ENCODE assay signal across 1 cellular context in the genomic region with DNA sequence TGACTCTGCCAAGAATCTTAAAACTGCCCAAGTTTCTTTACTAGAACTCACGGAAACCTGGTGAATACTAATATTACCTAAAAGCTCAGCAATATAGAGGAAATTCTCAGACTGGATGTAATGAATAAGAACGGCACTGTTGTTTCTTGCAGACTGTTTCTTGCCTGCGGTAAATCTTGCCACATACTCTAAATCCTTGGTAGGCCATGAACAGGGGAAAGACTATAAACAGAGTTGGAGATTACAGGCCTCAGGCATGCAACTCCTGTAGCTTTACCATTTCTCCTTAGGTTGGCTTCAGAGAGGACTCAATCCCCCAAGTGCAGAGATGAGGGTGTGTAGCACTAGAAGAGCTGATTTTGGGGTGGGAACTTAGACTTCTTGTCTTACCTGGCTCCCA.
TF ChIP-seq lines count a peak whose summit lies in the region.

No MANE protein-coding gene starts in this region.

TF ChIP-seq in HepG2, 621 proteins besides CTCF, POLR2A, EP300 and RAD21:
- TF ChIP-seq, protein P1, sequence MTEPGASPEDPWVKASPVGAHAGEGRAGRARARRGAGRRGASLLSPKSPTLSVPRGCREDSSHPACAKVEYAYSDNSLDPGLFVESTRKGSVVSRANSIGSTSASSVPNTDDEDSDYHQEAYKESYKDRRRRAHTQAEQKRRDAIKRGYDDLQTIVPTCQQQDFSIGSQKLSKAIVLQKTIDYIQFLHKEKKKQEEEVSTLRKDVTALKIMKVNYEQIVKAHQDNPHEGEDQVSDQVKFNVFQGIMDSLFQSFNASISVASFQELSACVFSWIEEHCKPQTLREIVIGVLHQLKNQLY (CRISPR knock-in tag; IDR thresholded peaks at IDR 0.05), result no peak
- TF ChIP-seq, protein P2, sequence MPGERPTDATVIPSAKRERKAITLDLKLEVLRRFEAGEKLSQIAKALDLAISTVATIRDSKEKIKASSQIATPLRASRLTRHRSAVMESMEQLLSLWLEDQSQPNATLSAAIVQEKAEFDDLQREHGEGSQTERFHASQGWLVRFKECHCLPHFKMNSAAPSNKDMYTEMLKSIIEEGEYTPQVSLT (CRISPR knock-in tag; IDR thresholded peaks at IDR 0.05; ENCODE audit: borderline replicate concordance, low read depth), result no peak
- TF ChIP-seq KAT7 (CRISPR knock-in tag; IDR thresholded peaks at IDR 0.05; ENCODE audit: borderline replicate concordance), result 0 out of 2 replicates have a peak, but pooled peaks have one; percentile 12
